25 cellular contexts compared by ENCODE assay signal in the genomic region with DNA sequence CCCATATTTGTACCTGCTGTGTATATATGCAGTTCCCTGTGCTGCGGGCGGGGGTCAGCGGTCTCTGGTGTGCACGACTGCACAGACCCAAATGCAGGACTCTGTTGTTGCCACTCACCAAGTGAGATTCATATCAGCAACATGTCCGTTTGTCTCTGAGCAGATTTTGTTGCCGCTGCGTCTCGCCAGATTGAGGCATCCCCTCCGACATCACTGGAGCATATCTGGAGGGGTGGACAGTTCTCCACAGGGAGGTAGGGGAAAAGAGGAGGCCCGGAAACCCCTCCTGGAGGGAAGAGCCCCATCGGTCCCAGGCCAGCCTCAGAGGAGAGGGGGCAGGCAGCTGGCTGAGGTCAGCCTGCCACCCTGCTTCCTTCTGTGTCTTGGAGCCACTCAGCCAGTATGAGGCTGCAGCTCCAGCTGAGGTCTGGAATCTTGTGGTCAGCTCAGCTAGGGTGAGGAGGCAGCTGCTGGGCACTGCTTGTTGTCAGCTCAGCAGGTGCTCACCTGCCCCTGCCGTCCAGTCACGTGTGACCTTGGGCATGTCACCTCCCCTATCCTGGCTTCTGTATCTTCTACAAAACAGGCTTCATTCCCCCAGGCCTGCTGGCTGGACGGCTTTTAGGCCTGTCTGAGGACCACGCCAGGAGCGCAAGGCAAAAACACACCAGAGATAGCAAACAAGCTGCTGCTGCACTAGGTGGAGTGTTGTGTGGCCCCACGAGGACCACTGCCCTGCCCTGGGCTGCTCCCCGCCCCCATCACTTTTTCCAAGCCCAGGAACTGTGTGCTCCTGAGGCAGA. TPM values are rescaled to one million over a fixed set of nuclear protein-coding genes. Genes with fewer than 3 reads are reported as not detected.
DNase-seq lines count a peak whose midpoint lies in the region; ATAC-seq and TF ChIP-seq lines count a peak whose summit lies in the region.
"Had no signal": no experiment of that assay in that cellular context is flagged by ENCODE, and none has a peak within 500 bp of the region (broad histone marks: within the 10 kb centered on the region; RNA-seq: fewer than 3 reads in every experiment).

No MANE protein-coding gene starts in this region.

- no peaks in the 10 kb centered on the region for H3K36me3 ChIP-seq in muscle layer of duodenum (ENCODE audit: control insufficient read depth in 1 of 2, insufficient read depth in 2 of 2, low read length in 2 of 2)
- H3K36me3 ChIP-seq: BLaER1 treated with 17β-estradiol and CSF1 and Interleukin-3, amounts not matched to agents 10 nM and 100 nM; cardiac muscle cell; neural progenitor cell; uterus had no signal

- no peak overlapping the region for H3K4me3 Mint-ChIP-seq in HFFc6
- H3K4me3 Mint-ChIP-seq: activated CD8-positive, alpha-beta T cell treated with anti-CD3 and anti-CD28 coated beads for 36 hours; neural progenitor cell; WTC11 had no signal

- ATAC-seq in left ventricle myocardium superior, result no peak
- ATAC-seq in GM19455 (IDR thresholded peaks at IDR 0.05; ENCODE audit: unreplicated experiment), result no peak
- ATAC-seq in HG03354 (IDR thresholded peaks at IDR 0.05; ENCODE audit: poor library complexity, severe bottlenecking, unreplicated experiment), result no peak
- ATAC-seq: activated CD8-positive, alpha-beta T cell treated with anti-CD3 and anti-CD28 coated beads for 36 hours; WTC11 had no signal

- peak; percentile 67 for DNase-seq in cardiac septum (ENCODE audit: low spot score)
- no peak for DNase-seq in left ventricle myocardium superior
- no peak for DNase-seq in epithelial cell of proximal tubule (ENCODE audit: low read depth)
- no peak for DNase-seq in NCI-H2107 (lab: John Stamatoyannopoulos, UW)
- DNase-seq in HFFc6, result no peak
- DNase-seq: activated CD8-positive, alpha-beta T cell treated with anti-CD3 and anti-CD28 coated beads for 36 hours; dorsolateral prefrontal cortex; KBM-7; kidney glomerular epithelial cell; NCI-H1930; NCI-H510A; retina; RPMI8226; stimulated activated CD8-positive, alpha-beta memory T cell treated with anti-CD3 and anti-CD28 coated beads, Interleukin-4, amount 100 ng/mL, for 48 hours; substantia nigra; uterus had no signal

- peaks cover 30% of the 10 kb centered on the region for H3K4me1 Mint-ChIP-seq in HFFc6 (ENCODE audit: low read depth)
- H3K4me1 Mint-ChIP-seq: neural progenitor cell, WTC11 had no signal

- TF ChIP-seq CTCF in epithelial cell of proximal tubule (conservative IDR thresholded peaks at IDR 0.05; ENCODE audit: low read depth, low read length) (no peak), HFFc6 (IDR thresholded peaks at IDR 0.05) (no peak)

- no peaks in the 10 kb centered on the region for H3K4me1 ChIP-seq in muscle layer of duodenum (ENCODE audit: control insufficient read depth in 1 of 2, insufficient read depth in 2 of 2, low read length in 2 of 2)
- H3K4me1 ChIP-seq: neural progenitor cell, uterus had no signal

- H3K27me3 Mint-ChIP-seq in HFFc6 (ENCODE audit: insufficient read depth), result peaks cover 25% of the 10 kb centered on the region
- H3K27me3 Mint-ChIP-seq: activated CD8-positive, alpha-beta T cell treated with anti-CD3 and anti-CD28 coated beads for 36 hours had no signal

- peak overlapping the region; percentile 54 for H3K4me3 ChIP-seq in epithelial cell of proximal tubule (ENCODE audit: low read depth, low read length)
- H3K4me3 ChIP-seq in muscle layer of duodenum (ENCODE audit: low read depth in 1 of 2, low read length in 2 of 2), result peak overlapping the region in 1 of 2 donors; percentile 57
- H3K4me3 ChIP-seq: BLaER1 treated with 17β-estradiol and CSF1 and Interleukin-3, amounts not matched to agents 10 nM and 100 nM; cardiac muscle cell; dorsolateral prefrontal cortex; neural progenitor cell; uterus had no signal

- H3K27me3 ChIP-seq in muscle layer of duodenum (ENCODE audit: low read depth, low read length), result no peaks in the 10 kb centered on the region
- H3K27me3 ChIP-seq: BLaER1 treated with 17β-estradiol and CSF1 and Interleukin-3, amounts not matched to agents 10 nM and 100 nM; cardiac muscle cell; dorsolateral prefrontal cortex; neural progenitor cell; uterus had no signal

- no peaks in the 10 kb centered on the region for H3K9me3 ChIP-seq in muscle layer of duodenum (ENCODE audit: control insufficient read depth in 1 of 2, low read length in 2 of 2)
- H3K9me3 ChIP-seq: BLaER1 treated with 17β-estradiol and CSF1 and Interleukin-3, amounts not matched to agents 10 nM and 100 nM; uterus had no signal

- intact Hi-C loops in cardiac septum (cut with DNase I) (no loop called here), left ventricle myocardium superior (cut with micrococcal nuclease) (no loop called here)

- peak overlapping the region; percentile 89 for H3K27ac ChIP-seq in muscle layer of duodenum (ENCODE audit: low read length)
- H3K27ac ChIP-seq: BLaER1 treated with 17β-estradiol and CSF1 and Interleukin-3, amounts not matched to agents 10 nM and 100 nM; cardiac muscle cell; dorsolateral prefrontal cortex; epithelial cell of prostate; neural progenitor cell; uterus had no signal

- no peaks in the 10 kb centered on the region for H3K36me3 Mint-ChIP-seq in HFFc6 (ENCODE audit: low read depth)
- H3K36me3 Mint-ChIP-seq: neural progenitor cell, WTC11 had no signal

- no peak overlapping the region for H3K27ac Mint-ChIP-seq in HFFc6
- H3K27ac Mint-ChIP-seq: activated CD8-positive, alpha-beta T cell treated with anti-CD3 and anti-CD28 coated beads for 36 hours; WTC11 had no signal

- peaks cover 4% of the 10 kb centered on the region for H3K9me3 Mint-ChIP-seq in HFFc6
- H3K9me3 Mint-ChIP-seq: neural progenitor cell had no signal

RNA-seq across cellular contexts. Expression of a gene that starts 47.1 kb away (rescaled TPM):
- total RNA-seq in cardiac septum, result not detected
- total RNA-seq in left ventricle myocardium superior, result not detected
- total RNA-seq in epithelial cell of proximal tubule, result not detected in 2 replicates
- not detected for total RNA-seq in HFFc6 (2021; fragmentation: NEBNext Ultra II Directional; extraction: Animal tissue kit (Norgen Biotek cat#: 25700))
- total RNA-seq: activated CD8-positive, alpha-beta T cell treated with anti-CD3 and anti-CD28 coated beads for 36 hours; frontal cortex had no signal
